Comparison of ENCODE assay signal across 2 cellular contexts in genomic region chrX:71103110-71103983, GRCh38.
TF ChIP-seq lines count a peak whose summit lies in the region.

No MANE protein-coding gene starts in this region.

TF ChIP-seq in GM23338, 12 proteins besides CTCF, POLR2A, EP300 and RAD21:
- peak; percentile 21; the same call in 1 of the 2 replicates for TF ChIP-seq POLR2AphosphoS5 (IDR thresholded peaks at IDR 0.05; ENCODE audit: low read depth)
- TF ChIP-seq CREB1 (CRISPR knock-in tag; IDR thresholded peaks at IDR 0.05; ENCODE audit: low read depth) = 0 out of 2 replicates have a peak, but pooled peaks have one; percentile 25
- TF ChIP-seq ZNF114 (CRISPR knock-in tag; IDR thresholded peaks at IDR 0.05) = no peak
- no peak for TF ChIP-seq ZNF462 (CRISPR knock-in tag; IDR thresholded peaks at IDR 0.05)
- no peak for TF ChIP-seq ZNF331 (CRISPR knock-in tag; IDR thresholded peaks at IDR 0.05; ENCODE audit: low read depth)
- no peak for TF ChIP-seq NANOG (IDR thresholded peaks at IDR 0.05; ENCODE audit: borderline replicate concordance)

TF ChIP-seq in K562, 482 proteins besides CTCF, POLR2A, EP300 and RAD21 (continues in another document):
- TF ChIP-seq SPI1 (IDR thresholded peaks at IDR 0.05; ENCODE audit: borderline replicate concordance, low read depth, low read length) (0 out of 2 replicates have a peak, but pooled peaks have one; percentile 12), HDAC2 (IDR thresholded peaks at IDR 0.05) (0 out of 2 replicates have a peak, but pooled peaks have one; percentile 42), RCOR1 (IDR thresholded peaks at IDR 0.05; ENCODE audit: borderline replicate concordance in 1 of 2, low read depth in 2 of 2, low read length in 2 of 2) (no peak; a peak in 1 of 4 replicates), CGGBP1 (CRISPR knock-in tag; IDR thresholded peaks at IDR 0.05) (no peak), E2F6 (IDR thresholded peaks at IDR 0.05; ENCODE audit: borderline replicate concordance in 1 of 2, extremely low read depth in 1 of 2, insufficient read depth in 1 of 2, insufficient read length in 1 of 2, low read depth in 1 of 2, low read length in 1 of 2, poor library complexity in 1 of 2, severe bottlenecking in 1 of 2) (peak; percentile 42 to 81), JUND (IDR thresholded peaks at IDR 0.05; ENCODE audit: borderline replicate concordance, low read depth, low read length) (0 out of 2 replicates have a peak, but pooled peaks have one; percentile 23), JUND (tag; IDR thresholded peaks at IDR 0.05; ENCODE audit: borderline replicate concordance, low read depth, low read length) (no peak), HMGN3 (IDR thresholded peaks at IDR 0.05; ENCODE audit: borderline replicate concordance, extremely low read depth, insufficient read length, low read depth, low read length) (peak; percentile 16), PHB (CRISPR knock-in tag; IDR thresholded peaks at IDR 0.05) (no peak), NR2C1 (IDR thresholded peaks at IDR 0.05) (0 out of 2 replicates have a peak, but pooled peaks have one; percentile 13), NR2C1 (tag; IDR thresholded peaks at IDR 0.05) (no peak), E2F8 (IDR thresholded peaks at IDR 0.05; ENCODE audit: low read depth, partially characterized antibody) (peak; percentile 32), SMARCA4 (IDR thresholded peaks at IDR 0.05) (peak; percentile 57; the same call in 1 of the 2 replicates), ZNF280A (IDR thresholded peaks at IDR 0.05; ENCODE audit: low read depth, partially characterized antibody) (no peak), POLR3G (IDR thresholded peaks at IDR 0.05; ENCODE audit: extremely low read depth, insufficient read length, insufficient replicate concordance) (no peak), HMBOX1 (IDR thresholded peaks at IDR 0.05) (no peak), PRPF4 (IDR thresholded peaks at IDR 0.05; ENCODE audit: insufficient read depth, low read depth, low read length, poor library complexity, severe bottlenecking) (no peak), ID3 (CRISPR knock-in tag; IDR thresholded peaks at IDR 0.05) (no peak), ID3 (tag; IDR thresholded peaks at IDR 0.05) (no peak), IRF2 (CRISPR knock-in tag; IDR thresholded peaks at IDR 0.05) (no peak), ARID4B (CRISPR knock-in tag; IDR thresholded peaks at IDR 0.05) (no peak), ZBTB17 (CRISPR knock-in tag; IDR thresholded peaks at IDR 0.05) (no peak), ZNF644 (tag; IDR thresholded peaks at IDR 0.05; ENCODE audit: low read depth) (peak; percentile 32; the same call in 1 of the 2 replicates), NCOR1 (IDR thresholded peaks at IDR 0.05) (peak; percentile 64), MNT (conservative IDR thresholded peaks at IDR 0.05) (peak in 1 of 2 experiments; percentile 45; a peak in 1 of 4 replicates), NCOA4 (IDR thresholded peaks at IDR 0.05; ENCODE audit: partially characterized antibody) (no peak), ZNF740 (CRISPR knock-in tag; IDR thresholded peaks at IDR 0.05) (peak; percentile 42; the same call in 1 of the 2 replicates), ZNF740 (tag; IDR thresholded peaks at IDR 0.05) (no peak), ZNF830 (CRISPR knock-in tag; IDR thresholded peaks at IDR 0.05) (no peak), ZBTB11 (CRISPR knock-in tag; IDR thresholded peaks at IDR 0.05) (no peak), NR2C2 (CRISPR knock-in tag; IDR thresholded peaks at IDR 0.05) (no peak), NR2C2 (tag; IDR thresholded peaks at IDR 0.05) (peak; percentile 69), PBX2 (CRISPR knock-in tag; IDR thresholded peaks at IDR 0.05; ENCODE audit: low read depth) (no peak), PBX2 (tag; conservative IDR thresholded peaks at IDR 0.05; ENCODE audit: low read depth) (no peak)
